Comparison of ENCODE assay signal across 14 cellular contexts in genomic region chr2:235107640-235107951, GRCh38.
"Had no signal": no experiment of that assay in that cellular context is flagged by ENCODE, and none has a peak within 500 bp of the region (broad histone marks: within the 10 kb centered on the region; RNA-seq: fewer than 3 reads in every experiment).

No MANE protein-coding gene starts in this region.

- H3K79me2 ChIP-seq: hepatocyte had no signal

- ATAC-seq: naive thymus-derived CD8-positive, alpha-beta T cell had no signal

- H3K4me1 ChIP-seq: foreskin keratinocyte, suprapubic skin, tibial artery, upper lobe of left lung, uterus had no signal

- DNase-seq: kidney; stimulated activated CD4-positive, alpha-beta T cell treated with anti-CD3 and anti-CD28 coated beads, Interleukin-12 subunit alpha, Interleukin-12 subunit beta, amount 100 ng/mL, for 4 hours; stimulated activated naive CD4-positive, alpha-beta T cell treated with Interleukin-2 at 50 U/mL for 16 hours had no signal

- H2AFZ ChIP-seq: hepatocyte had no signal

- FAIRE-seq: colon, kidney, small intestine had no signal

- H3K9me3 ChIP-seq: ovary, right atrium auricular region, suprapubic skin, tibial artery, upper lobe of left lung, uterus had no signal

- H3K36me3 ChIP-seq: ovary, right atrium auricular region, suprapubic skin, tibial artery, upper lobe of left lung, uterus had no signal

- H3K27ac ChIP-seq: foreskin keratinocyte, hepatocyte, ovary, right atrium auricular region, suprapubic skin, tibial artery, upper lobe of left lung, uterus had no signal

- H3K4me3 ChIP-seq: hepatocyte, ovary, right atrium auricular region, suprapubic skin, tibial artery, upper lobe of left lung, uterus had no signal

- H3K4me2 ChIP-seq: hepatocyte had no signal

- H3K27me3 ChIP-seq: foreskin keratinocyte, hepatocyte, ovary, right atrium auricular region, tibial artery, upper lobe of left lung, uterus had no signal
